In genomic region chr2:73984922-73985317, GRCh38 we compare ENCODE assay signal across 9 cellular contexts. TPM values are rescaled to one million over a fixed set of nuclear protein-coding genes. Genes with fewer than 3 reads are reported as not detected.
DNase-seq lines count a peak whose midpoint lies in the region; ATAC-seq, FAIRE-seq and TF ChIP-seq lines count a peak whose summit lies in the region.
"Had no signal": no experiment of that assay in that cellular context is flagged by ENCODE, and none has a peak within 500 bp of the region (broad histone marks: within the 10 kb centered on the region; RNA-seq: fewer than 3 reads in every experiment).

No MANE protein-coding gene starts in this region.

- no peak overlapping the region for H3K27ac Mint-ChIP-seq in neural progenitor cell

- H3K36me3 ChIP-seq in BLaER1 (peaks cover 40% of the 10 kb centered on the region), H1 (ENCODE audit: control insufficient read depth in 2 of 4, insufficient read depth in 4 of 4, low read length in 3 of 4) (no peaks in the 10 kb centered on the region; a peak in 2 of 8 replicates), neural progenitor cell (no peaks in the 10 kb centered on the region)

- no peak overlapping the region for H2BK15ac ChIP-seq in H1 (ENCODE audit: low read length)

- H3K79me1 ChIP-seq in H1 (ENCODE audit: low read depth, low read length), result peaks cover 16% of the 10 kb centered on the region

- H4K8ac ChIP-seq in H1 (ENCODE audit: extremely low read depth, insufficient read depth, low read length), result peak overlapping the region; percentile 95; the same call in 1 of the 2 replicates

- no peak overlapping the region for H4K5ac ChIP-seq in H1 (ENCODE audit: insufficient read length, low read depth, low read length)

- H3K27me3 ChIP-seq in BLaER1, result no peaks in the 10 kb centered on the region
- peaks cover 14 to 39% (median 27%) of the 10 kb centered on the region in 4 experiments for H3K27me3 ChIP-seq in H1 (replicated peaks in 1 of 4; ENCODE audit: control insufficient read depth in 3 of 4, extremely low read depth in 1 of 4, insufficient read depth in 3 of 4, low read length in 3 of 4)
- peaks cover 62% of the 10 kb centered on the region for H3K27me3 ChIP-seq in neural progenitor cell

- peak; percentile 19 for ATAC-seq in GM19025 (IDR thresholded peaks at IDR 0.05; ENCODE audit: low read depth, unreplicated experiment)
- ATAC-seq in HG03521 (IDR thresholded peaks at IDR 0.05; ENCODE audit: unreplicated experiment), result peak; percentile 8

- DNase-seq in activated CD4-positive, alpha-beta T cell treated with anti-CD3 and anti-CD28 coated beads for 1 hour, result peak; percentile 47
- DNase-seq in H1 (ENCODE audit: low read depth in 1 of 2, low spot score in 2 of 2), result peak in 1 of 2 experiments; percentile 72
- peak; percentile 83 for DNase-seq in neural progenitor cell (ENCODE audit: low spot score)
- DNase-seq in retina, result no peak
- no peak for DNase-seq in GM10266 (ENCODE audit: extremely low spot score)

- H2AFZ ChIP-seq in H1 (ENCODE audit: low read length) (no peak overlapping the region), neural progenitor cell (replicated peaks) (no peak overlapping the region)

- TF ChIP-seq CTCF in H1 (IDR thresholded peaks at IDR 0.05; ENCODE audit: control extremely low read depth in 1 of 3, insufficient read depth in 1 of 3, low read depth in 1 of 3, low read length in 3 of 3), result no peak
- TF ChIP-seq CTCF in neural progenitor cell (IDR thresholded peaks at IDR 0.05), result no peak
- TF ChIP-seq CTCF in GM10266 (IDR thresholded peaks at IDR 0.05; ENCODE audit: control insufficient read depth, insufficient read depth, low read depth, missing control alignments), result no peak

- TF ChIP-seq RAD21 in H1 (IDR thresholded peaks at IDR 0.05 in 1 of 2, conservative IDR thresholded peaks at IDR 0.05 in 1 of 2; ENCODE audit: low read depth in 2 of 2, low read length in 2 of 2), result no peak

- H2BK5ac ChIP-seq in H1 (ENCODE audit: low read depth, low read length), result no peak overlapping the region

- H3K23me2 ChIP-seq in H1 (ENCODE audit: low read depth, low read length), result peaks cover 18% of the 10 kb centered on the region

- H3K18ac ChIP-seq in H1 (ENCODE audit: extremely low read depth, low read length), result no peak overlapping the region

- peaks cover 17% of the 10 kb centered on the region for H3K36me3 Mint-ChIP-seq in neural progenitor cell

- H2BK120ac ChIP-seq in H1 (replicated peaks; ENCODE audit: low read depth, low read length), result no peak overlapping the region

- TF ChIP-seq POLR2A in H1 (IDR thresholded peaks at IDR 0.05; ENCODE audit: control extremely low read depth in 1 of 2, low read depth in 2 of 2, low read length in 2 of 2), result peak in 1 of 2 experiments; percentile 61; a peak in 2 of 3 replicates

- H3K4me3 Mint-ChIP-seq in neural progenitor cell, result no peak overlapping the region

- peaks cover 28% of the 10 kb centered on the region for H3K27me3 Mint-ChIP-seq in neural progenitor cell (ENCODE audit: insufficient read depth, low read depth)

- FAIRE-seq in H1 (lab: Jason Lieb, UNC), result no peak

- H3K27ac ChIP-seq in BLaER1 (peak overlapping the region; percentile 100), H1 (ENCODE audit: low read depth, low read length) (0 out of 2 replicates have a peak overlapping the region, but pooled peaks have one; percentile 31), neural progenitor cell (no peak overlapping the region)

- POLR2A ChIA-PET in H1 (lab: Charles Lee; ENCODE audit: partially characterized antibody), result interaction anchor here (1.2 to 7.5 kb wide), 8 partner anchors 11 to 163 kb away, joined by 3 to 94 read pairs (median 4); partner anchors contain the start of gene BOLA3

- no peak for TF ChIP-seq EP300 in H1 (IDR thresholded peaks at IDR 0.05; ENCODE audit: borderline replicate concordance in 1 of 2, low read depth in 2 of 2, low read length in 2 of 2)

- H3K79me2 ChIP-seq in H1 (ENCODE audit: control insufficient read depth in 1 of 2, insufficient read depth in 2 of 2, low read length in 2 of 2), result peaks cover 17 to 45% of the 10 kb centered on the region in 2 experiments; a peak in 3 of 4 replicates
- peaks cover 42% of the 10 kb centered on the region for H3K79me2 ChIP-seq in neural progenitor cell (ENCODE audit: low read depth)

- no peak overlapping the region for H3K4ac ChIP-seq in H1 (replicated peaks; ENCODE audit: insufficient read length, low read depth, low read length)

- H3K4me2 ChIP-seq in BLaER1 (peak overlapping the region; percentile 100), H1 (ENCODE audit: insufficient read depth in 1 of 2, low read depth in 2 of 2, low read length in 2 of 2) (peak overlapping the region; percentile 82 to 99; a peak in 2 of 4 replicates), neural progenitor cell (peak overlapping the region; percentile 99)

- no peak overlapping the region for H4K91ac ChIP-seq in H1 (replicated peaks; ENCODE audit: insufficient read length, low read length)

- H3K9me3 ChIP-seq in BLaER1 (no peaks in the 10 kb centered on the region), H1 (ENCODE audit: insufficient read depth in 2 of 2, low read depth in 1 of 2, low read length in 1 of 2) (no peaks in the 10 kb centered on the region), neural progenitor cell (ENCODE audit: low read depth) (no peaks in the 10 kb centered on the region)

- no peak overlapping the region for H2AK5ac ChIP-seq in H1 (ENCODE audit: low read depth, low read length)

- no peaks in the 10 kb centered on the region for H3K9me3 Mint-ChIP-seq in neural progenitor cell
- H3K9me3 Mint-ChIP-seq: mesothelial cell of epicardium had no signal

- peaks cover 86% of the 10 kb centered on the region for H3K4me1 ChIP-seq in BLaER1
- peaks cover 11 to 37% (median 21%) of the 10 kb centered on the region in 4 experiments for H3K4me1 ChIP-seq in H1 (replicated peaks in 1 of 4; ENCODE audit: control insufficient read depth in 3 of 4, insufficient read depth in 4 of 4, low read length in 3 of 4)
- H3K4me1 ChIP-seq in neural progenitor cell, result peaks cover 42% of the 10 kb centered on the region

- H4K20me1 ChIP-seq in BLaER1 (peaks cover 44% of the 10 kb centered on the region), H1 (replicated peaks in 1 of 2; ENCODE audit: control insufficient read depth in 1 of 2, insufficient read depth in 2 of 2, low read length in 2 of 2) (peaks cover 19 to 25% of the 10 kb centered on the region in 2 experiments), neural progenitor cell (ENCODE audit: low read depth) (peaks cover 71% of the 10 kb centered on the region)

- CTCF ChIA-PET in H1 (lab: Charles Lee; ENCODE audit: partially characterized antibody), result no interaction called here

- peaks cover 46% of the 10 kb centered on the region for H3F3A ChIP-seq in neural progenitor cell (ENCODE audit: low read depth)

- no peak overlapping the region for H3K56ac ChIP-seq in H1 (replicated peaks; ENCODE audit: insufficient read length, low read depth, low read length)

- H3K14ac ChIP-seq in H1 (ENCODE audit: insufficient read length), result no peak overlapping the region

- H3K9ac ChIP-seq in BLaER1, result peak overlapping the region; percentile 99
- H3K9ac ChIP-seq in H1 (replicated peaks in 1 of 4; ENCODE audit: extremely low read depth in 1 of 4, low read depth in 3 of 4, low read length in 3 of 4), result peak overlapping the region in 3 of 4 experiments; percentile 76 to 94 (median 81); a peak in 4 of 7 replicates
- H3K9ac ChIP-seq in neural progenitor cell, result no peak overlapping the region

- WGBS in H1 (ENCODE audit: extremely low coverage in 1 of 2, insufficient coverage in 1 of 2, insufficient read length in 1 of 2, insufficient replicate concordance in 2 of 2, low coverage in 1 of 2, low lambda C conversion rate in 2 of 2, missing lambda C conversion rate in 1 of 2), 2 experiments, result no CpG with 5 or more reads among the region's 60 CpGs

- H3K23ac ChIP-seq in H1 (ENCODE audit: insufficient read length), result no peak overlapping the region

- peaks cover 56% of the 10 kb centered on the region for H3K4me1 Mint-ChIP-seq in neural progenitor cell

- peak overlapping the region; percentile 86 for H3K4me3 ChIP-seq in BLaER1
- H3K4me3 ChIP-seq in H1 (ENCODE audit: extremely low read depth in 1 of 4, insufficient read depth in 2 of 4, low read depth in 3 of 4, low read length in 4 of 4), result peak overlapping the region; percentile 48 to 79 (median 73); a peak in 5 of 8 replicates
- peak overlapping the region; percentile 69 for H3K4me3 ChIP-seq in neural progenitor cell

- no peak overlapping the region for H2BK12ac ChIP-seq in H1 (ENCODE audit: low read depth, low read length)

- no peak overlapping the region for H2BK20ac ChIP-seq in H1 (ENCODE audit: low read length)

TF ChIP-seq in H1, 55 proteins besides CTCF, POLR2A, EP300 and RAD21 (continues in another document):
- no peak for TF ChIP-seq CREB1 (IDR thresholded peaks at IDR 0.05)
- TF ChIP-seq KDM1A (IDR thresholded peaks at IDR 0.05; ENCODE audit: borderline replicate concordance, low read length), result no peak
- TF ChIP-seq MAX (IDR thresholded peaks at IDR 0.05), result no peak
- no peak for TF ChIP-seq SUZ12 (IDR thresholded peaks at IDR 0.05; ENCODE audit: low read length)
- peak; percentile 42 for TF ChIP-seq TAF7 (optimal IDR thresholded peaks at IDR 0.05; ENCODE audit: borderline replicate concordance, low read depth, low read length)

RNA-seq across cellular contexts. Expression of gene TET3, which starts 0.2 kb away (rescaled TPM):
- total RNA-seq in H1 (2021; fragmentation: NEBNext Ultra II Directional; extraction: Animal tissue kit (Norgen Biotek cat#: 25700)), result 20.2 and 21.1 TPM in 2 replicates
- 4.5 and 5.5 TPM in 2 replicates for polyA plus RNA-seq in H1 (2011; rRNA removed)
- polyA plus RNA-seq in H1 (2011; cell fraction: cytosol; rRNA removed), result 4.9 TPM
- 10.6 TPM for polyA plus RNA-seq in H1 (2011; cell fraction: nucleus; rRNA removed)
- polyA plus RNA-seq in H1 (2012, experiment 1 of 2), result 6.4 to 8.3 TPM (median 8.0 TPM) in 4 replicates
- polyA plus RNA-seq in H1 (2012, experiment 2 of 2), result 2.0 TPM
- polyA plus RNA-seq in H1 (2013, experiment 1 of 2), result 5.6 TPM
- polyA plus RNA-seq in H1 (2013, experiment 2 of 2), result 5.7 TPM
- 9.2 and 10.5 TPM in 2 replicates for polyA minus RNA-seq in H1 (2011; rRNA and poly(A)+ RNA removed)
- polyA minus RNA-seq in H1 (2011; cell fraction: cytosol; rRNA and poly(A)+ RNA removed), result 13.8 TPM
- polyA minus RNA-seq in H1 (2011; cell fraction: nucleus; rRNA and poly(A)+ RNA removed), result 15.6 TPM
- total RNA-seq in neural progenitor cell (ENCODE audit: low replicate concordance), result 6.2 and 9.1 TPM in 2 replicates

RNA-seq across cellular contexts. Expression of gene DGUOK, which starts 58.2 kb away (rescaled TPM):
- 103 and 110 TPM in 2 replicates for total RNA-seq in H1 (2021; fragmentation: NEBNext Ultra II Directional; extraction: Animal tissue kit (Norgen Biotek cat#: 25700))
- 129 and 168 TPM in 2 replicates for polyA plus RNA-seq in H1 (2011; rRNA removed)
- polyA plus RNA-seq in H1 (2011; cell fraction: cytosol; rRNA removed), result 142 TPM
- polyA plus RNA-seq in H1 (2011; cell fraction: nucleus; rRNA removed), result 137 TPM
- 123 to 156 TPM (median 126 TPM) in 4 replicates for polyA plus RNA-seq in H1 (2012, experiment 1 of 2)
- 180 TPM for polyA plus RNA-seq in H1 (2012, experiment 2 of 2)
- polyA plus RNA-seq in H1 (2013, experiment 1 of 2), result 154 TPM
- 152 TPM for polyA plus RNA-seq in H1 (2013, experiment 2 of 2)
- polyA minus RNA-seq in H1 (2011; rRNA and poly(A)+ RNA removed), result 39.0 and 44.6 TPM in 2 replicates
- polyA minus RNA-seq in H1 (2011; cell fraction: cytosol; rRNA and poly(A)+ RNA removed), result 37.1 TPM
- 29.5 TPM for polyA minus RNA-seq in H1 (2011; cell fraction: nucleus; rRNA and poly(A)+ RNA removed)
- total RNA-seq in neural progenitor cell (ENCODE audit: low replicate concordance), result 79.0 and 85.5 TPM in 2 replicates

Comparison
In these comparisons a context has a peak if more than half of its experiments do, and no peak if none do; other contexts are left out.
1. DNase-seq: peak in activated CD4-positive, alpha-beta T cell treated with anti-CD3 and anti-CD28 coated beads for 1 hour (single experiment) and neural progenitor cell (single experiment); none in retina (single experiment) and GM10266 (single experiment).
2. Peak in every context shown above with its lines, with median percentiles within 50 percentile points of each other: H3K4me2 ChIP-seq and H3K4me3 ChIP-seq.